In the genomic region with DNA sequence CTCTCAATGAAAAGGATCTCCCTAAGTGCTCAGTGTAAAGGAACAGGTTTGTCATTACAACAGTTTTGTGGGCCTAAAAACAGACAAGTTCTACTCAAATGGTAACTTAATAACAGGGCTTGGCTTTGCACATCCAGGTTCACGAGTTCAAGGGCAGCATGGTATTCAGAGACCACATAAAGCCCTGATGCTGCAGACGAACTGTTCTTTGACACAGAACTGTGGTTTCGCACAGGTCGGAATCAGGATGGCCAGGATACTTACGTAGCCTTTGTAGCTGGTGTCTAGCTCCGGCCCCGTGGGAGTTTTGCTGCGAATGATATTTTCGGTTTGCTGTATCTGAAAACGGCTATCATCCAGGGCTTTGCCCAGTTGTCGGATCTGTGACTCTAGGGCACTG, we compare ENCODE assay signal across 13 cellular contexts.
"Had no signal": no experiment of that assay in that cellular context is flagged by ENCODE, and none has a peak within 500 bp of the region (broad histone marks: within the 10 kb centered on the region; RNA-seq: fewer than 3 reads in every experiment).

No MANE protein-coding gene starts in this region.

- H3K4me1 ChIP-seq: colonic mucosa, esophagus squamous epithelium, transverse colon had no signal

- H3K4me3 Mint-ChIP-seq: naive thymus-derived CD4-positive, alpha-beta T cell; stimulated activated naive CD8-positive, alpha-beta T cell treated with anti-CD3 and anti-CD28 coated beads, Interleukin-15, amount 100 ng/mL, for 72 hours had no signal

- H3K27ac Mint-ChIP-seq: stimulated activated naive CD8-positive, alpha-beta T cell treated with anti-CD3 and anti-CD28 coated beads, Interleukin-15, amount 100 ng/mL, for 72 hours had no signal

- H3K4me2 ChIP-seq: smooth muscle cell had no signal

- ATAC-seq: gastroesophageal sphincter; left colon; naive thymus-derived CD4-positive, alpha-beta T cell; right cardiac atrium; stimulated activated naive CD8-positive, alpha-beta T cell treated with anti-CD3 and anti-CD28 coated beads, Interleukin-15, amount 100 ng/mL, for 72 hours had no signal

- H3K4me3 ChIP-seq: colonic mucosa, esophagus squamous epithelium, gastroesophageal sphincter, smooth muscle cell, thoracic aorta, transverse colon had no signal

- H3K36me3 ChIP-seq: colonic mucosa had no signal

- H3K9me3 ChIP-seq: colonic mucosa, esophagus squamous epithelium, gastroesophageal sphincter, thoracic aorta, transverse colon had no signal

- H3K27ac ChIP-seq: colonic mucosa, esophagus squamous epithelium, gastroesophageal sphincter, thoracic aorta, transverse colon had no signal

- H3K27me3 Mint-ChIP-seq: naive thymus-derived CD4-positive, alpha-beta T cell; stimulated activated naive CD8-positive, alpha-beta T cell treated with anti-CD3 and anti-CD28 coated beads, Interleukin-15, amount 100 ng/mL, for 72 hours had no signal

- H3K4me1 Mint-ChIP-seq: stimulated activated naive CD8-positive, alpha-beta T cell treated with anti-CD3 and anti-CD28 coated beads, Interleukin-15, amount 100 ng/mL, for 72 hours had no signal

- DNase-seq: colonic mucosa; dermis blood vessel endothelial cell; esophagus squamous epithelium; foreskin fibroblast; left colon; naive thymus-derived CD4-positive, alpha-beta T cell; right cardiac atrium; stimulated activated CD4-positive, alpha-beta T cell treated with anti-CD3 and anti-CD28 coated beads, Interleukin-2, amount 100 ng/mL, for 48 hours; stimulated activated naive CD8-positive, alpha-beta T cell treated with anti-CD3 and anti-CD28 coated beads, Interleukin-15, amount 100 ng/mL, for 72 hours; transverse colon had no signal

- H3K9me3 Mint-ChIP-seq: naive thymus-derived CD4-positive, alpha-beta T cell; stimulated activated naive CD8-positive, alpha-beta T cell treated with anti-CD3 and anti-CD28 coated beads, Interleukin-15, amount 100 ng/mL, for 72 hours had no signal

- H3K27me3 ChIP-seq: colonic mucosa, esophagus squamous epithelium, gastroesophageal sphincter, transverse colon had no signal
